27 cellular contexts compared by ENCODE assay signal in the genomic region with DNA sequence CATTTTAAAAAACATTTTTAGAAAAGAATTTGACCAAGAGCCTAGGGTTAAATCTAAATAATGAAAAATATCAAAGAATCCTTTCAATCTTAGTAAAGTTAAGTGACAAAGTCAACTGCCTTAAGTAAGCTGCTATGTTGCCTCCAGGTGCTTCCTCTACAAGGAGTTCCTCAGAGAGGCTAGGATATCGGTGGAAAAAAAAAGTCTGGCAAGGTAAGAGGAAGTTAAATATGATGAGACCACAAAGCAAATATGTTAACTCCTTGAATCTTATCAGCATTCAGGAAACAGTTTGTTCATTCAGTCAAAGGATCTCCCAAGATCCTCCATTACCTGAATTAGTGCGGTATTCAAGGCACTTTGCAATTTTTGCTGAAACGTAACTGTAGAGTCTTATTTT.
DNase-seq lines count a peak whose midpoint lies in the region; ATAC-seq and TF ChIP-seq lines count a peak whose summit lies in the region.
"Had no signal": no experiment of that assay in that cellular context is flagged by ENCODE, and none has a peak within 500 bp of the region (broad histone marks: within the 10 kb centered on the region; RNA-seq: fewer than 3 reads in every experiment).

No MANE protein-coding gene starts in this region.

- DNase-seq in SKM-1 treated with dmso at 0.1 percent for 144 hours (lab: John Stamatoyannopoulos, UW; ENCODE audit: unreplicated experiment) (peak; percentile 48), SKM-1 (lab: John Stamatoyannopoulos, UW; ENCODE audit: unreplicated experiment) (no peak), NCI-H226 (peak; percentile 72), epithelial cell of esophagus (ENCODE audit: low read depth) (peak; percentile 26), NCI-H2107 (lab: John Stamatoyannopoulos, UW) (no peak)
- DNase-seq in stimulated activated CD4-positive, alpha-beta T cell treated with anti-CD3 and anti-CD28 coated beads, Interleukin-2, amount 100 ng/mL, for 48 hours, result no peak
- no peak for DNase-seq in activated T-cell treated with anti-CD3 and anti-CD28 coated beads, Interleukin-2, amount 50 U/mL, for 4 hours
- DNase-seq: activated CD4-positive, alpha-beta memory T cell treated with anti-CD3 and anti-CD28 coated beads, Interleukin-2, amount 10 ng/mL, durations not matched to agents 7 days and 5 days; activated CD4-positive, CD25-positive, alpha-beta regulatory T cell treated with anti-CD3 and anti-CD28 coated beads, Interleukin-2, amount 50 U/mL, for 72 hours; activated effector memory CD4-positive, alpha-beta T cell treated with Interleukin-2 at 50 U/mL for 16 hours; activated naive CD8-positive, alpha-beta T cell treated with anti-CD3 and anti-CD28 coated beads, Interleukin-2, amount 10 ng/mL, durations not matched to agents 7 days and 5 days; central memory CD4-positive, alpha-beta T cell; EL; left cardiac atrium; natural killer cell; NCI-H1417; NCI-H2081 treated with DMSO at 0.1 percent for 48 hours; NCI-H510A treated with DMSO at 0.1 percent for 48 hours; NK-92 treated with Interleukin-12 subunit alpha and Interleukin-12 subunit beta, amount 100 ng/mL, for 24 hours; RPMI8226; small intestine; stimulated activated CD4-positive, alpha-beta T cell treated with anti-CD3 and anti-CD28 coated beads, Interleukin-2, amount 100 ng/mL, for 24 hours had no signal

- no peaks in the 10 kb centered on the region for H3K36me3 Mint-ChIP-seq in activated T-cell treated with anti-CD3 and anti-CD28 coated beads, Interleukin-2, amount 50 U/mL, for 4 hours (ENCODE audit: insufficient read depth)
- H3K36me3 Mint-ChIP-seq: mesothelial cell of epicardium; natural killer cell; stimulated activated effector memory CD8-positive, alpha-beta T cell treated with anti-CD3 and anti-CD28 coated beads, Interleukin-12 subunit alpha, Interleukin-12 subunit beta, amount 100 ng/mL, for 72 hours had no signal

- H3K4me3 ChIP-seq in epithelial cell of esophagus (ENCODE audit: low read length), result no peak overlapping the region

- no peaks in the 10 kb centered on the region for H3K4me1 Mint-ChIP-seq in activated T-cell treated with anti-CD3 and anti-CD28 coated beads, Interleukin-2, amount 50 U/mL, for 4 hours (ENCODE audit: low read depth)
- H3K4me1 Mint-ChIP-seq: activated CD4-positive, alpha-beta memory T cell treated with anti-CD3 and anti-CD28 coated beads, Interleukin-2, amount 10 ng/mL, durations not matched to agents 7 days and 5 days; activated naive CD8-positive, alpha-beta T cell treated with anti-CD3 and anti-CD28 coated beads, Interleukin-2, amount 10 ng/mL, durations not matched to agents 7 days and 5 days; mesothelial cell of epicardium; natural killer cell; stimulated activated effector memory CD8-positive, alpha-beta T cell treated with anti-CD3 and anti-CD28 coated beads, Interleukin-12 subunit alpha, Interleukin-12 subunit beta, amount 100 ng/mL, for 72 hours had no signal

- no peaks in the 10 kb centered on the region for H3K27me3 Mint-ChIP-seq in activated T-cell treated with anti-CD3 and anti-CD28 coated beads, Interleukin-2, amount 50 U/mL, for 4 hours (ENCODE audit: low read depth)
- H3K27me3 Mint-ChIP-seq: activated CD4-positive, alpha-beta memory T cell treated with anti-CD3 and anti-CD28 coated beads, Interleukin-2, amount 10 ng/mL, durations not matched to agents 7 days and 5 days; activated naive CD8-positive, alpha-beta T cell treated with anti-CD3 and anti-CD28 coated beads, Interleukin-2, amount 10 ng/mL, durations not matched to agents 7 days and 5 days; B cell had no signal

- H3K4me3 Mint-ChIP-seq in activated T-cell treated with anti-CD3 and anti-CD28 coated beads, Interleukin-2, amount 50 U/mL, for 4 hours, result no peak overlapping the region
- H3K4me3 Mint-ChIP-seq: activated CD4-positive, alpha-beta memory T cell treated with anti-CD3 and anti-CD28 coated beads, Interleukin-2, amount 10 ng/mL, durations not matched to agents 7 days and 5 days; activated naive CD8-positive, alpha-beta T cell treated with anti-CD3 and anti-CD28 coated beads, Interleukin-2, amount 10 ng/mL, durations not matched to agents 7 days and 5 days; B cell; mesothelial cell of epicardium; natural killer cell; stimulated activated effector memory CD8-positive, alpha-beta T cell treated with anti-CD3 and anti-CD28 coated beads, Interleukin-12 subunit alpha, Interleukin-12 subunit beta, amount 100 ng/mL, for 72 hours had no signal

- ATAC-seq in activated T-cell treated with anti-CD3 and anti-CD28 coated beads, Interleukin-2, amount 50 U/mL, for 4 hours, result no peak
- no peak for ATAC-seq in GM19351 (IDR thresholded peaks at IDR 0.05; ENCODE audit: unreplicated experiment)
- ATAC-seq: HepG2; left cardiac atrium; natural killer cell; stimulated activated effector memory CD8-positive, alpha-beta T cell treated with anti-CD3 and anti-CD28 coated beads, Interleukin-12 subunit alpha, Interleukin-12 subunit beta, amount 100 ng/mL, for 72 hours had no signal

- TF ChIP-seq CTCF in epithelial cell of esophagus (IDR thresholded peaks at IDR 0.05; ENCODE audit: insufficient read depth, low read depth, low read length, missing control alignments), result no peak

- H3K9me3 Mint-ChIP-seq in activated T-cell treated with anti-CD3 and anti-CD28 coated beads, Interleukin-2, amount 50 U/mL, for 4 hours, result no peaks in the 10 kb centered on the region
- H3K9me3 Mint-ChIP-seq: activated CD4-positive, alpha-beta memory T cell treated with anti-CD3 and anti-CD28 coated beads, Interleukin-2, amount 10 ng/mL, durations not matched to agents 7 days and 5 days; natural killer cell; stimulated activated effector memory CD8-positive, alpha-beta T cell treated with anti-CD3 and anti-CD28 coated beads, Interleukin-12 subunit alpha, Interleukin-12 subunit beta, amount 100 ng/mL, for 72 hours had no signal

Comparison
In these comparisons a context has a peak if more than half of its experiments do, and no peak if none do; other contexts are left out.
1. DNase-seq: peak in SKM-1 treated with dmso at 0.1 percent for 144 hours (single experiment), NCI-H226 (single experiment) and epithelial cell of esophagus (single experiment); none in SKM-1 (single experiment), stimulated activated CD4-positive, alpha-beta T cell treated with anti-CD3 and anti-CD28 coated beads, Interleukin-2, amount 100 ng/mL, for 48 hours (0 of 2), activated T-cell treated with anti-CD3 and anti-CD28 coated beads, Interleukin-2, amount 50 U/mL, for 4 hours (single experiment) and NCI-H2107 (single experiment).